ENCODE assay signal across 1 cellular context in genomic region chr19:1836458-1837221, GRCh38.
TF ChIP-seq lines count a peak whose summit lies in the region.

No MANE protein-coding gene starts in this region.

TF ChIP-seq in K562, 482 proteins besides CTCF, POLR2A, EP300 and RAD21 (continued from another document and continues in another):
- no peak for TF ChIP-seq XRCC3 (IDR thresholded peaks at IDR 0.05)
- TF ChIP-seq ZNF121 (CRISPR knock-in tag; conservative IDR thresholded peaks at IDR 0.05): peak; percentile 88
- TF ChIP-seq CTBP1 (IDR thresholded peaks at IDR 0.05; ENCODE audit: borderline replicate concordance): peak; percentile 21; the same call in 1 of the 2 replicates
- TF ChIP-seq SP1 (CRISPR knock-in tag; IDR thresholded peaks at IDR 0.05): 0 out of 2 replicates have a peak, but pooled peaks have one; percentile 46
- TF ChIP-seq SMARCC2 (IDR thresholded peaks at IDR 0.05; ENCODE audit: low read depth): peak; percentile 82; the same call in 1 of the 2 replicates
- TF ChIP-seq LEF1 (IDR thresholded peaks at IDR 0.05): peak; percentile 87
- TF ChIP-seq MNT (conservative IDR thresholded peaks at IDR 0.05): peak in 1 of 2 experiments; percentile 73; a peak in 2 of 4 replicates
- TF ChIP-seq ZFX (CRISPR knock-in tag; IDR thresholded peaks at IDR 0.05): peak; percentile 36; the same call in 1 of the 2 replicates
- no peak for TF ChIP-seq ZNF311 (CRISPR knock-in tag; IDR thresholded peaks at IDR 0.05)
- 0 out of 2 replicates have a peak, but pooled peaks have one; percentile 45 for TF ChIP-seq ZNF584 (CRISPR knock-in tag; IDR thresholded peaks at IDR 0.05; ENCODE audit: low read depth)
- TF ChIP-seq ZBTB9 (CRISPR knock-in tag; IDR thresholded peaks at IDR 0.05): peak; percentile 20; the same call in 1 of the 2 replicates
- TF ChIP-seq CBX1 (IDR thresholded peaks at IDR 0.05; ENCODE audit: low read depth): peak; percentile 87; the same call in 1 of the 2 replicates
- peak; percentile 96 for TF ChIP-seq TCF3 (CRISPR knock-in tag; IDR thresholded peaks at IDR 0.05)
- TF ChIP-seq TRIM28 (IDR thresholded peaks at IDR 0.05): peak; percentile 43; the same call in 1 of the 2 replicates
- TF ChIP-seq MTA2 (IDR thresholded peaks at IDR 0.05; ENCODE audit: low read depth): peak; percentile 90
- TF ChIP-seq ILF3 (IDR thresholded peaks at IDR 0.05; ENCODE audit: borderline replicate concordance): no peak
- peak; percentile 95 for TF ChIP-seq TEAD4 (IDR thresholded peaks at IDR 0.05; ENCODE audit: low read length)
- TF ChIP-seq TEAD4 (CRISPR knock-in tag; IDR thresholded peaks at IDR 0.05; ENCODE audit: borderline replicate concordance): no peak
- TF ChIP-seq ZNF766 (CRISPR knock-in tag; conservative IDR thresholded peaks at IDR 0.05): peak; percentile 32; the same call in 1 of the 2 replicates
- TF ChIP-seq ATF1 (CRISPR knock-in tag; IDR thresholded peaks at IDR 0.05): no peak
- peak; percentile 63 for TF ChIP-seq ATF1 (tag; IDR thresholded peaks at IDR 0.05)
- no peak; the same call in 1 of the 2 replicates for TF ChIP-seq PHF8 (IDR thresholded peaks at IDR 0.05; ENCODE audit: borderline replicate concordance, low read length)
- TF ChIP-seq SMARCA4 (IDR thresholded peaks at IDR 0.05): peak; percentile 94
- TF ChIP-seq PTRF (tag; IDR thresholded peaks at IDR 0.05): no peak
- TF ChIP-seq ZFP36 (IDR thresholded peaks at IDR 0.05; ENCODE audit: low read depth, low read length, partially characterized antibody): no peak
- TF ChIP-seq, protein P1, sequence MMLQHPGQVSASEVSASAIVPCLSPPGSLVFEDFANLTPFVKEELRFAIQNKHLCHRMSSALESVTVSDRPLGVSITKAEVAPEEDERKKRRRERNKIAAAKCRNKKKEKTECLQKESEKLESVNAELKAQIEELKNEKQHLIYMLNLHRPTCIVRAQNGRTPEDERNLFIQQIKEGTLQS (IDR thresholded peaks at IDR 0.05): peak; percentile 65; the same call in 1 of the 2 replicates
- TF ChIP-seq, protein P1 (CRISPR knock-in tag; conservative IDR thresholded peaks at IDR 0.05): no peak
- TF ChIP-seq C11orf30 (IDR thresholded peaks at IDR 0.05; ENCODE audit: low read depth): no peak
- TF ChIP-seq CXXC5 (CRISPR knock-in tag; IDR thresholded peaks at IDR 0.05): peak; percentile 86
- TF ChIP-seq, protein P2, sequence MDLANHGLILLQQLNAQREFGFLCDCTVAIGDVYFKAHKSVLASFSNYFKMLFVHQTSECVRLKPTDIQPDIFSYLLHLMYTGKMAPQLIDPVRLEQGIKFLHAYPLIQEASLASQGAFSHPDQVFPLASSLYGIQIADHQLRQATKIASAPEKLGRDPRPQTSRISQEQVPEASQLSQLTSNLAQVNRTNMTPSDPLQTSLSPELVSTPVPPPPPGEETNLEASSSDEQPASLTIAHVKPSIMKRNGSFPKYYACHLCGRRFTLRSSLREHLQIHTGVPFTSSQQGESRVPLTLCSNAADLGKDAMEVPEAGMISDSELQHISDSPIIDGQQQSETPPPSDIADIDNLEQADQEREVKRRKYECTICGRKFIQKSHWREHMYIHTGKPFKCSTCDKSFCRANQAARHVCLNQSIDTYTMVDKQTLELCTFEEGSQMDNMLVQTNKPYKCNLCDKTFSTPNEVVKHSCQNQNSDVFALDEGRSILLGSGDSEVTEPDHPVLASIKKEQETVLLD (IDR thresholded peaks at IDR 0.05): peak; percentile 76
- peak; percentile 35 for TF ChIP-seq HNRNPLL (IDR thresholded peaks at IDR 0.05; ENCODE audit: low read depth, low read length, poor library complexity, severe bottlenecking)
- TF ChIP-seq ETS1 (conservative IDR thresholded peaks at IDR 0.05; ENCODE audit: control insufficient read depth, low read depth, low read length): peak; percentile 60
- TF ChIP-seq SAFB2 (IDR thresholded peaks at IDR 0.05; ENCODE audit: borderline replicate concordance, low read depth, low read length, severe bottlenecking): no peak
- TF ChIP-seq ZNF384 (IDR thresholded peaks at IDR 0.05; ENCODE audit: low read depth, low read length): peak; percentile 87
- TF ChIP-seq, protein P3, sequence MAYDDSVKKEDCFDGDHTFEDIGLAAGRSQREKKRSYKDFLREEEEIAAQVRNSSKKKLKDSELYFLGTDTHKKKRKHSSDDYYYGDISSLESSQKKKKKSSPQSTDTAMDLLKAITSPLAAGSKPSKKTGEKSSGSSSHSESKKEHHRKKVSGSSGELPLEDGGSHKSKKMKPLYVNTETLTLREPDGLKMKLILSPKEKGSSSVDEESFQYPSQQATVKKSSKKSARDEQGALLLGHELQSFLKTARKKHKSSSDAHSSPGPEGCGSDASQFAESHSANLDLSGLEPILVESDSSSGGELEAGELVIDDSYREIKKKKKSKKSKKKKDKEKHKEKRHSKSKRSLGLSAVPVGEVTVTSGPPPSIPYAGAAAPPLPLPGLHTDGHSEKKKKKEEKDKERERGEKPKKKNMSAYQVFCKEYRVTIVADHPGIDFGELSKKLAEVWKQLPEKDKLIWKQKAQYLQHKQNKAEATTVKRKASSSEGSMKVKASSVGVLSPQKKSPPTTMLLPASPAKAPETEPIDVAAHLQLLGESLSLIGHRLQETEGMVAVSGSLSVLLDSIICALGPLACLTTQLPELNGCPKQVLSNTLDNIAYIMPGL (CRISPR knock-in tag; IDR thresholded peaks at IDR 0.05): 0 out of 2 replicates have a peak, but pooled peaks have one; percentile 23
- TF ChIP-seq RBM39 (optimal IDR thresholded peaks at IDR 0.05; ENCODE audit: low read depth, low read length): no peak
- TF ChIP-seq BHLHE40 (IDR thresholded peaks at IDR 0.05; ENCODE audit: low read length): 0 out of 2 replicates have a peak, but pooled peaks have one; percentile 24
- 0 out of 2 replicates have a peak, but pooled peaks have one; percentile 57 for TF ChIP-seq MYNN (IDR thresholded peaks at IDR 0.05)
- TF ChIP-seq MYNN (CRISPR knock-in tag; IDR thresholded peaks at IDR 0.05): no peak
- peak; percentile 31 to 71; a peak in 1 of 4 replicates for TF ChIP-seq ARNT (IDR thresholded peaks at IDR 0.05)
- TF ChIP-seq FOXK2 (conservative IDR thresholded peaks at IDR 0.05 in 1 of 2, IDR thresholded peaks at IDR 0.05 in 1 of 2; ENCODE audit: low read depth in 2 of 2): peak in 1 of 2 experiments; percentile 28; a peak in 2 of 4 replicates
- TF ChIP-seq NCOA1 (IDR thresholded peaks at IDR 0.05; ENCODE audit: low read depth): peak; percentile 42; the same call in 1 of the 2 replicates
- TF ChIP-seq KLF16 (IDR thresholded peaks at IDR 0.05): peak; percentile 96
- peak; percentile 91 for TF ChIP-seq BCOR (IDR thresholded peaks at IDR 0.05)
- no peak for TF ChIP-seq ELF2 (CRISPR knock-in tag; IDR thresholded peaks at IDR 0.05)
- no peak for TF ChIP-seq PURB (CRISPR knock-in tag; IDR thresholded peaks at IDR 0.05; ENCODE audit: low read depth)
- TF ChIP-seq NRF1 (conservative IDR thresholded peaks at IDR 0.05 in 1 of 2, IDR thresholded peaks at IDR 0.05 in 1 of 2): peak in 1 of 2 experiments; percentile 33; a peak in 1 of 4 replicates
- TF ChIP-seq NFIC (IDR thresholded peaks at IDR 0.05): peak; percentile 90
- peak; percentile 57 for TF ChIP-seq RBBP5 (IDR thresholded peaks at IDR 0.05; ENCODE audit: borderline replicate concordance, insufficient read depth, low read length, poor library complexity, severe bottlenecking)
- no peak for TF ChIP-seq EHMT2 (IDR thresholded peaks at IDR 0.05)
- TF ChIP-seq TAL1 (IDR thresholded peaks at IDR 0.05): peak; percentile 94
- TF ChIP-seq TFAP4 (CRISPR knock-in tag; IDR thresholded peaks at IDR 0.05; ENCODE audit: borderline replicate concordance): peak; percentile 84
- peak; percentile 21; the same call in 1 of the 2 replicates for TF ChIP-seq RBFOX2 (IDR thresholded peaks at IDR 0.05; ENCODE audit: low read depth, low read length)
- TF ChIP-seq ARID3A (IDR thresholded peaks at IDR 0.05; ENCODE audit: borderline replicate concordance, low read depth, low read length): no peak
- TF ChIP-seq MBD2 (IDR thresholded peaks at IDR 0.05; ENCODE audit: borderline replicate concordance, low read depth): peak; percentile 49; the same call in 1 of the 2 replicates
- TF ChIP-seq MIER1 (IDR thresholded peaks at IDR 0.05; ENCODE audit: low read depth): 0 out of 2 replicates have a peak, but pooled peaks have one; percentile 43
- TF ChIP-seq, protein P4, sequence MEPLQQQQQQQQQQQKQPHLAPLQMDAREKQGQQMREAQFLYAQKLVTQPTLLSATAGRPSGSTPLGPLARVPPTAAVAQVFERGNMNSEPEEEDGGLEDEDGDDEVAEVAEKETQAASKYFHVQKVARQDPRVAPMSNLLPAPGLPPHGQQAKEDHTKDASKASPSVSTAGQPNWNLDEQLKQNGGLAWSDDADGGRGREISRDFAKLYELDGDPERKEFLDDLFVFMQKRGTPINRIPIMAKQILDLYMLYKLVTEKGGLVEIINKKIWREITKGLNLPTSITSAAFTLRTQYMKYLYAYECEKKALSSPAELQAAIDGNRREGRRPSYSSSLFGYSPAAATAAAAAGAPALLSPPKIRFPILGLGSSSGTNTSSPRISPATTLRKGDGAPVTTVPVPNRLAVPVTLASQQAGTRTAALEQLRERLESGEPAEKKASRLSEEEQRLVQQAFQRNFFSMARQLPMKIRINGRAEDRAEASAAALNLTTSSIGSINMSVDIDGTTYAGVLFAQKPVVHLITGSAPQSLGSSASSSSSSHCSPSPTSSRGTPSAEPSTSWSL (CRISPR knock-in tag; IDR thresholded peaks at IDR 0.05; ENCODE audit: borderline replicate concordance): no peak
- no peak for TF ChIP-seq ZC3H8 (IDR thresholded peaks at IDR 0.05)
- TF ChIP-seq SOX6 (IDR thresholded peaks at IDR 0.05): peak; percentile 83
- TF ChIP-seq GATA2 (CRISPR knock-in tag; IDR thresholded peaks at IDR 0.05): peak; percentile 89
